ENCODE assay signal across 8 cellular contexts in the genomic region with DNA sequence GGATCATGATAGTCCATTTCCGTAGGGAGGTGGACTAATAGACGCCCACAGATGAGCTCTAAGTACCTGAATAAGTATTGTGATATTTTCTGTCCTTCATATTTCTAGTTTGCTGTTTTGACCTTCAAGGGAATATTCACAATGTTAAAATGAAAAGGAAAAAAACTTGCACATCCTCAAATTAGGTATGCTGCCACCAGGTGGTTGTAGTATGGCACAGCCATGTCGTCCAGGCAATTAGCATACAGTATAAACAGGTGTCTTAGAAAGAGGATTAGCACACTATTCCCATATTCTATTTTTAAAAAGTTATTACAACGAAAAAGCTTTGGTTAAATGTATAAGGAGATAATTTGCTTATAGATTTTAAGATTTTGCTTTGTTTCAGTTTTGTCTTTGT.
DNase-seq lines count a peak whose midpoint lies in the region; ATAC-seq, FAIRE-seq and TF ChIP-seq lines count a peak whose summit lies in the region.

No MANE protein-coding gene starts in this region.

- WGBS in suprapubic skin, result 59% methylated on average over 4 of the region's 4 CpGs

- no peaks in the 10 kb centered on the region for H3K27me3 ChIP-seq in endothelial cell of umbilical vein (ENCODE audit: control insufficient read depth in 2 of 2, insufficient read depth in 2 of 2, low read length in 2 of 2)
- no peaks in the 10 kb centered on the region for H3K27me3 ChIP-seq in suprapubic skin

- peak; percentile 81 for FAIRE-seq in endothelial cell of umbilical vein (lab: Jason Lieb, UNC)

- H3K4me3 ChIP-seq in endothelial cell of umbilical vein (replicated peaks in 1 of 3; ENCODE audit: insufficient read depth in 1 of 3, low read depth in 1 of 3, low read length in 3 of 3) (no peak overlapping the region), suprapubic skin (no peak overlapping the region)

- no peaks in the 10 kb centered on the region for H3K79me2 ChIP-seq in endothelial cell of umbilical vein (ENCODE audit: control insufficient read depth, insufficient read depth, low read length)

- H3K4me2 ChIP-seq in endothelial cell of umbilical vein (ENCODE audit: insufficient read depth, low read length), result no peak overlapping the region

- dilution Hi-C loops in endothelial cell of umbilical vein (cut with MboI; ENCODE audit: extremely low pct_ligation_motif_present, low sequenced_read_pairs), result no loop called here

- H3K9me1 ChIP-seq in endothelial cell of umbilical vein (replicated peaks; ENCODE audit: control insufficient read depth, extremely low read depth, insufficient read depth, low read length), result no peaks in the 10 kb centered on the region

- CTCF ChIA-PET in endothelial cell of umbilical vein (lab: Charles Lee), result interaction anchor here (1.0 to 2.0 kb wide), 5 partner anchors 48 to 915 kb away, joined by 3 to 7 read pairs (median 4); no protein-coding TSS in a partner anchor

- DNase-seq in ACHN, result peak; percentile 30
- peak; percentile 10 for DNase-seq in GM10266 (ENCODE audit: extremely low spot score)
- DNase-seq in NCI-H82 (lab: John Stamatoyannopoulos, UW), result peak; percentile 65
- DNase-seq in endothelial cell of umbilical vein (ENCODE audit: low read depth, low spot score), result peak; percentile 47
- DNase-seq in retina, result peak; percentile 21
- DNase-seq in suprapubic skin (ENCODE audit: low spot score in 2 of 2), result no peak
- DNase-seq in central memory CD4-positive, alpha-beta T cell, result no peak

- intact Hi-C loops in endothelial cell of umbilical vein (cut with micrococcal nuclease), result loop anchor here (1.0 to 5.0 kb wide), 3 partner anchors 155 to 659 kb away; no protein-coding TSS in a partner anchor

- TF ChIP-seq EP300 in suprapubic skin (IDR thresholded peaks at IDR 0.05), result no peak

- ATAC-seq in HG03064 (IDR thresholded peaks at IDR 0.05; ENCODE audit: low read depth, unreplicated experiment), result peak; percentile 61

- H3K36me3 ChIP-seq in endothelial cell of umbilical vein (ENCODE audit: control insufficient read depth in 2 of 2, extremely low read depth in 1 of 2, insufficient read depth in 2 of 2, low read length in 2 of 2), result no peaks in the 10 kb centered on the region
- H3K36me3 ChIP-seq in suprapubic skin, result no peaks in the 10 kb centered on the region

- TF ChIP-seq POLR2A in endothelial cell of umbilical vein (IDR thresholded peaks at IDR 0.05; ENCODE audit: low read depth, low read length) (no peak), suprapubic skin (IDR thresholded peaks at IDR 0.05) (no peak)

- POLR2A ChIA-PET in endothelial cell of umbilical vein (lab: Charles Lee), result interaction anchor here (0.6 kb wide), 1 partner anchor 161 kb away, joined by 3 read pairs; no protein-coding TSS in a partner anchor

- H3K9me3 ChIP-seq in endothelial cell of umbilical vein (replicated peaks; ENCODE audit: control insufficient read depth, insufficient read depth, low read length), result no peaks in the 10 kb centered on the region
- H3K9me3 ChIP-seq in suprapubic skin, result no peaks in the 10 kb centered on the region

- in situ Hi-C loops in ACHN (cut with HindIII; ENCODE audit: low pct_ligation_motif_present, low pct_unique_long_range_greater_than_20kb, low sequenced_read_pairs), result no loop called here

- TF ChIP-seq CTCF in GM10266 (IDR thresholded peaks at IDR 0.05; ENCODE audit: control insufficient read depth, insufficient read depth, low read depth, missing control alignments) (peak; percentile 52), endothelial cell of umbilical vein (IDR thresholded peaks at IDR 0.05; ENCODE audit: extremely low read depth in 1 of 2, insufficient read depth in 1 of 2, low read depth in 1 of 2, low read length in 2 of 2) (peak; percentile 32 to 48), suprapubic skin (IDR thresholded peaks at IDR 0.05) (no peak)

- no peak overlapping the region for H3K27ac ChIP-seq in endothelial cell of umbilical vein (ENCODE audit: insufficient read depth, low read depth, low read length)
- H3K27ac ChIP-seq in suprapubic skin, result no peak overlapping the region

- no peaks in the 10 kb centered on the region for H4K20me1 ChIP-seq in endothelial cell of umbilical vein (replicated peaks; ENCODE audit: control insufficient read depth, extremely low read depth, insufficient read depth, low read length)

- H2AFZ ChIP-seq in endothelial cell of umbilical vein (ENCODE audit: low read depth, low read length), result no peak overlapping the region

- BruUV-seq in endothelial cell of umbilical vein (replicated peaks; lab: Mats Ljungman, UMichigan), result no TSS peak

- H3K9ac ChIP-seq in endothelial cell of umbilical vein (replicated peaks; ENCODE audit: extremely low read depth, insufficient read depth, low read length), result no peak overlapping the region

- H3K4me1 ChIP-seq in endothelial cell of umbilical vein (ENCODE audit: control insufficient read depth, extremely low read depth, insufficient read depth, low read length), result no peaks in the 10 kb centered on the region
- no peaks in the 10 kb centered on the region for H3K4me1 ChIP-seq in suprapubic skin

TF ChIP-seq in endothelial cell of umbilical vein, 7 proteins besides CTCF, POLR2A, EP300 and RAD21:
- no peak for TF ChIP-seq POLR2AphosphoS5 (IDR thresholded peaks at IDR 0.05; ENCODE audit: insufficient read depth, low read depth, low read length)
- TF ChIP-seq JUN (IDR thresholded peaks at IDR 0.05; ENCODE audit: borderline replicate concordance, insufficient read depth, insufficient read length, low read depth), result no peak
- no peak for TF ChIP-seq MYC (IDR thresholded peaks at IDR 0.05; ENCODE audit: low read depth, low read length)
- TF ChIP-seq, protein P1, sequence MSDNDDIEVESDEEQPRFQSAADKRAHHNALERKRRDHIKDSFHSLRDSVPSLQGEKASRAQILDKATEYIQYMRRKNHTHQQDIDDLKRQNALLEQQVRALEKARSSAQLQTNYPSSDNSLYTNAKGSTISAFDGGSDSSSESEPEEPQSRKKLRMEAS (IDR thresholded peaks at IDR 0.05; ENCODE audit: insufficient read depth, insufficient read length), result no peak
- no peak for TF ChIP-seq EZH2 (IDR thresholded peaks at IDR 0.05; ENCODE audit: borderline replicate concordance, low read depth, low read length, severe bottlenecking)
- no peak for TF ChIP-seq FOS (IDR thresholded peaks at IDR 0.05; ENCODE audit: borderline replicate concordance, insufficient read depth, low read length)
- TF ChIP-seq GATA2 (IDR thresholded peaks at IDR 0.05; ENCODE audit: insufficient read depth, insufficient read length, low read depth, low read length), result no peak

Comparison
In these comparisons a context has a peak if more than half of its experiments do, and no peak if none do; other contexts are left out.
1. DNase-seq: peak in ACHN (single experiment), GM10266 (single experiment), NCI-H82 (single experiment), endothelial cell of umbilical vein (single experiment) and retina (single experiment); none in suprapubic skin (0 of 2) and central memory CD4-positive, alpha-beta T cell (single experiment).
2. CTCF ChIP-seq: peak in GM10266 (single experiment) and endothelial cell of umbilical vein (2 of 2); none in suprapubic skin (0 of 2).